ENCODE assay signal across 1 cellular context in the genomic region with DNA sequence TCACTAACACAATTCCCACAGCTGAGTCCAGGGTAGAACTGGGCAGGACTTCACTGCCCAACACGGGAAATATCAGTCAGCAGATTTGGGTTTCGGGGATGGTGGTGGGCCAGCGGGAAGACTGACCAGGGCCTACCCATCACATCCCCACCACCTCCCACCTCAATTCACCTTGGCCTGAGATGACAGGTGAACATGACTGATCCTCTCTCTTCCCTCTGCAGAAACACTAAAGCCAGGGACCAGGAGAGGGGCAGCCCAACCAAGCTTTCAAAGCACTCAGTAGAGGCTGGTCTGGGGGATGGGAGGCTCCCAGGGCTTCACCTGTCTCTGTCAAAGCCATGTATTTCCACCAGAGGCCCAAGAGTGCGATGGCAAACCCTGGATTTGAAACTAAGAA.
TF ChIP-seq lines count a peak whose summit lies in the region.

No MANE protein-coding gene starts in this region.

TF ChIP-seq in liver, 16 proteins besides CTCF, POLR2A, EP300 and RAD21:
- TF ChIP-seq ATF3 (IDR thresholded peaks at IDR 0.05) = no peak
- TF ChIP-seq HNF4G (IDR thresholded peaks at IDR 0.05) = no peak
- TF ChIP-seq TAF1 (conservative IDR thresholded peaks at IDR 0.05) = no peak
- no peak for TF ChIP-seq EGR1 (IDR thresholded peaks at IDR 0.05; ENCODE audit: low read depth in 2 of 2)
TF ChIP-seq in liver: peak in this region for 0.
